ENCODE assay signal across 8 cellular contexts in the genomic region with DNA sequence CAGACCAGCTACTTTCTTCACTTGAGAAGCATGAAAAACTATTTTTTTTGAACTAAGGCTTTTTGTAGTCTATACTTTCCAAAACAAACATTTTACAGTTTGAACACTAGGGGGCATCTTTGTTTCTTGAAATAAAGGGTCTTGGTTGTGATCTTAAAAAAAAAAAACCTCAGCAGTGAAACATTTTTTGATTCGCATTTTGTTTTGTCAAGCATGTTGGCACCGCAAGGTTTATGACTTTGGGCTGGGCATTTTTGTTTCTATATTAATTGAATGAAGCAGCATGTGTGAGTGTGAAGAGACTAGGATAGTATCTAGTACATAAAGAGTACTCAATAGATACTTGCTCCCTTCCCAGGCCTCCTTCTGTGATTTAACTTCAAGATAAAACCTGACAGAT. TPM values are rescaled to one million over a fixed set of nuclear protein-coding genes. Genes with fewer than 3 reads are reported as not detected.
DNase-seq lines count a peak whose midpoint lies in the region; ATAC-seq and TF ChIP-seq lines count a peak whose summit lies in the region.

No MANE protein-coding gene starts in this region.

- H3K27me3 ChIP-seq in GM23338 (ENCODE audit: insufficient read depth) (no peaks in the 10 kb centered on the region), brain microvascular endothelial cell (replicated peaks) (no peaks in the 10 kb centered on the region), vagina (no peaks in the 10 kb centered on the region)

- peaks cover 3% of the 10 kb centered on the region for H3K27me3 Mint-ChIP-seq in GM23338 (ENCODE audit: insufficient read depth, low read depth, poor library complexity)

- H2AFZ ChIP-seq in GM23338: no peak overlapping the region

- TF ChIP-seq CTCF in GM23338 (conservative IDR thresholded peaks at IDR 0.05; ENCODE audit: low read depth in 2 of 2): peak; percentile 46 to 79; a peak in 3 of 4 replicates
- peak; percentile 37 for TF ChIP-seq CTCF in brain microvascular endothelial cell (IDR thresholded peaks at IDR 0.05; ENCODE audit: low read depth, low read length, missing control alignments)
- peak; percentile 22 to 64 (median 38) for TF ChIP-seq CTCF in vagina (IDR thresholded peaks at IDR 0.05)

- H3K4me1 ChIP-seq in GM23338 (ENCODE audit: insufficient read depth) (peaks cover 11% of the 10 kb centered on the region; the same call in 1 of the 2 replicates), vagina (peaks cover 26% of the 10 kb centered on the region)

- no peaks in the 10 kb centered on the region for H3K36me3 ChIP-seq in GM23338 (ENCODE audit: insufficient read depth)
- no peaks in the 10 kb centered on the region for H3K36me3 ChIP-seq in brain microvascular endothelial cell (replicated peaks)
- no peaks in the 10 kb centered on the region for H3K36me3 ChIP-seq in vagina

- no peaks in the 10 kb centered on the region for H3K9me3 Mint-ChIP-seq in GM23338

- H3K9me3 ChIP-seq in vagina: no peaks in the 10 kb centered on the region

- ATAC-seq in GM23338 (peak; percentile 54), left lobe of liver (peak; percentile 38), GM21529 (IDR thresholded peaks at IDR 0.05; ENCODE audit: unreplicated experiment) (no peak), GM21576 (IDR thresholded peaks at IDR 0.05; ENCODE audit: unreplicated experiment) (no peak)

- H3K4me2 ChIP-seq in GM23338: no peak overlapping the region

- in situ Hi-C loops in brain microvascular endothelial cell (cut with HindIII; ENCODE audit: low pct_ligation_motif_present, low sequenced_read_pairs): no loop called here

- no peaks in the 10 kb centered on the region for H3F3A ChIP-seq in GM23338 (replicated peaks; ENCODE audit: low read depth)

- no peaks in the 10 kb centered on the region for H4K20me1 ChIP-seq in GM23338 (replicated peaks; ENCODE audit: insufficient read depth)

- H3K36me3 Mint-ChIP-seq in GM23338 (ENCODE audit: low read depth): no peaks in the 10 kb centered on the region

- H3K4me3 ChIP-seq in GM23338 (no peak overlapping the region), brain microvascular endothelial cell (ENCODE audit: low read depth, low read length) (no peak overlapping the region), vagina (no peak overlapping the region)

- H3K27ac Mint-ChIP-seq in GM23338: no peak overlapping the region; the same call in 1 of the 2 replicates

- intact Hi-C loops in vagina (cut with DNase I): loop anchor here (5.0 to 10.0 kb wide), 2 partner anchors 547 to 739 kb away; a partner anchor contains a TSS

- TF ChIP-seq POLR2A in vagina (IDR thresholded peaks at IDR 0.05): no peak

- no peaks in the 10 kb centered on the region for H3K9me2 ChIP-seq in GM23338 (ENCODE audit: insufficient read depth)

- H3K4me3 Mint-ChIP-seq in GM23338: no peak overlapping the region

- peaks cover 13% of the 10 kb centered on the region for H3K4me1 Mint-ChIP-seq in GM23338

- no peaks in the 10 kb centered on the region for H3K79me2 ChIP-seq in GM23338 (replicated peaks; ENCODE audit: insufficient read depth)

- H3K27ac ChIP-seq in GM23338 (ENCODE audit: low read depth) (no peak overlapping the region), brain microvascular endothelial cell (no peak overlapping the region), vagina (peak overlapping the region; percentile 27)

- DNase-seq in CD1c-positive myeloid dendritic cell (ENCODE audit: extremely low spot score): peak; percentile 67
- peak; percentile 79 for DNase-seq in GM23338 (ENCODE audit: low spot score)
- DNase-seq in NCI-H526 treated with DMSO at 0.1 percent for 48 hours (lab: John Stamatoyannopoulos, UW): peak; percentile 3
- DNase-seq in brain microvascular endothelial cell: no peak
- DNase-seq in left lobe of liver (ENCODE audit: low spot score): no peak
- DNase-seq in vagina (ENCODE audit: extremely low spot score in 2 of 2): no peak

TF ChIP-seq in GM23338, 12 proteins besides CTCF, POLR2A, EP300 and RAD21 (continues in another document):
- TF ChIP-seq, protein P1, sequence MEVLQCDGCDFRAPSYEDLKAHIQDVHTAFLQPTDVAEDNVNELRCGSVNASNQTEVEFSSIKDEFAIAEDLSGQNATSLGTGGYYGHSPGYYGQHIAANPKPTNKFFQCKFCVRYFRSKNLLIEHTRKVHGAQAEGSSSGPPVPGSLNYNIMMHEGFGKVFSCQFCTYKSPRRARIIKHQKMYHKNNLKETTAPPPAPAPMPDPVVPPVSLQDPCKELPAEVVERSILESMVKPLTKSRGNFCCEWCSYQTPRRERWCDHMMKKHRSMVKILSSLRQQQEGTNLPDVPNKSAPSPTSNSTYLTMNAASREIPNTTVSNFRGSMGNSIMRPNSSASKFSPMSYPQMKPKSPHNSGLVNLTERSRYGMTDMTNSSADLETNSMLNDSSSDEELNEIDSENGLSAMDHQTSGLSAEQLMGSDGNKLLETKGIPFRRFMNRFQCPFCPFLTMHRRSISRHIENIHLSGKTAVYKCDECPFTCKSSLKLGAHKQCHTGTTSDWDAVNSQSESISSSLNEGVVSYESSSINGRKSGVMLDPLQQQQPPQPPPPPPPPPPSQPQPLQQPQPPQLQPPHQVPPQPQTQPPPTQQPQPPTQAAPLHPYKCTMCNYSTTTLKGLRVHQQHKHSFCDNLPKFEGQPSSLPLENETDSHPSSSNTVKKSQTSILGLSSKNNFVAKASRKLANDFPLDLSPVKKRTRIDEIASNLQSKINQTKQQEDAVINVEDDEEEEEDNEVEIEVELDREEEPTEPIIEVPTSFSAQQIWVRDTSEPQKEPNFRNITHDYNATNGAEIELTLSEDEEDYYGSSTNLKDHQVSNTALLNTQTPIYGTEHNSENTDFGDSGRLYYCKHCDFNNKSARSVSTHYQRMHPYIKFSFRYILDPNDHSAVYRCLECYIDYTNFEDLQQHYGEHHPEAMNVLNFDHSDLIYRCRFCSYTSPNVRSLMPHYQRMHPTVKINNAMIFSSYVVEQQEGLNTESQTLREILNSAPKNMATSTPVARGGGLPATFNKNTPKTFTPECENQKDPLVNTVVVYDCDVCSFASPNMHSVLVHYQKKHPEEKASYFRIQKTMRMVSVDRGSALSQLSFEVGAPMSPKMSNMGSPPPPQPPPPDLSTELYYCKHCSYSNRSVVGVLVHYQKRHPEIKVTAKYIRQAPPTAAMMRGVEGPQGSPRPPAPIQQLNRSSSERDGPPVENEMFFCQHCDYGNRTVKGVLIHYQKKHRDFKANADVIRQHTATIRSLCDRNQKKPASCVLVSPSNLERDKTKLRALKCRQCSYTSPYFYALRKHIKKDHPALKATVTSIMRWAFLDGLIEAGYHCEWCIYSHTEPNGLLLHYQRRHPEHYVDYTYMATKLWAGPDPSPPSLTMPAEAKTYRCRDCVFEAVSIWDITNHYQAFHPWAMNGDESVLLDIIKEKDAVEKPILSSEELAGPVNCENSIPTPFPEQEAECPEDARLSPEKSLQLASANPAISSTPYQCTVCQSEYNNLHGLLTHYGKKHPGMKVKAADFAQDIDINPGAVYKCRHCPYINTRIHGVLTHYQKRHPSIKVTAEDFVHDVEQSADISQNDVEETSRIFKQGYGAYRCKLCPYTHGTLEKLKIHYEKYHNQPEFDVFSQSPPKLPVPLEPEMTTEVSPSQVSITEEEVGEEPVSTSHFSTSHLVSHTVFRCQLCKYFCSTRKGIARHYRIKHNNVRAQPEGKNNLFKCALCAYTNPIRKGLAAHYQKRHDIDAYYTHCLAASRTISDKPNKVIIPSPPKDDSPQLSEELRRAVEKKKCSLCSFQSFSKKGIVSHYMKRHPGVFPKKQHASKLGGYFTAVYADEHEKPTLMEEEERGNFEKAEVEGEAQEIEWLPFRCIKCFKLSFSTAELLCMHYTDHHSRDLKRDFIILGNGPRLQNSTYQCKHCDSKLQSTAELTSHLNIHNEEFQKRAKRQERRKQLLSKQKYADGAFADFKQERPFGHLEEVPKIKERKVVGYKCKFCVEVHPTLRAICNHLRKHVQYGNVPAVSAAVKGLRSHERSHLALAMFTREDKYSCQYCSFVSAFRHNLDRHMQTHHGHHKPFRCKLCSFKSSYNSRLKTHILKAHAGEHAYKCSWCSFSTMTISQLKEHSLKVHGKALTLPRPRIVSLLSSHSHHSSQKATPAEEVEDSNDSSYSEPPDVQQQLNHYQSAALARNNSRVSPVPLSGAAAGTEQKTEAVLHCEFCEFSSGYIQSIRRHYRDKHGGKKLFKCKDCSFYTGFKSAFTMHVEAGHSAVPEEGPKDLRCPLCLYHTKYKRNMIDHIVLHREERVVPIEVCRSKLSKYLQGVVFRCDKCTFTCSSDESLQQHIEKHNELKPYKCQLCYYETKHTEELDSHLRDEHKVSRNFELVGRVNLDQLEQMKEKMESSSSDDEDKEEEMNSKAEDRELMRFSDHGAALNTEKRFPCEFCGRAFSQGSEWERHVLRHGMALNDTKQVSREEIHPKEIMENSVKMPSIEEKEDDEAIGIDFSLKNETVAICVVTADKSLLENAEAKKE (CRISPR knock-in tag; IDR thresholded peaks at IDR 0.05): no peak
- TF ChIP-seq NANOG (IDR thresholded peaks at IDR 0.05; ENCODE audit: borderline replicate concordance): no peak
- TF ChIP-seq ZNF114 (CRISPR knock-in tag; IDR thresholded peaks at IDR 0.05): no peak
- no peak for TF ChIP-seq POLR2AphosphoS5 (IDR thresholded peaks at IDR 0.05; ENCODE audit: low read depth)
- no peak for TF ChIP-seq ZNF331 (CRISPR knock-in tag; IDR thresholded peaks at IDR 0.05; ENCODE audit: low read depth)
- no peak for TF ChIP-seq STAT1 (IDR thresholded peaks at IDR 0.05; ENCODE audit: unreplicated experiment)

RNA-seq across cellular contexts. Expression of a gene that starts 31.6 kb away (rescaled TPM):
- 1.4 TPM in 1 of 2 replicates, not detected in the other for total RNA-seq in GM23338 (2014; rRNA removed; shearing (Covaris generic))
- 0.15 and 0.54 TPM in 2 replicates for polyA plus RNA-seq in GM23338 (2016; fragmentation: Nextera tagmentation; extraction: Ambion mirVana)
- 51.6 TPM for total RNA-seq in left lobe of liver
- not detected for total RNA-seq in vagina

Comparison
In these comparisons a context has a peak if more than half of its experiments do, and no peak if none do; other contexts are left out.
1. DNase-seq: peak in CD1c-positive myeloid dendritic cell (single experiment), GM23338 (single experiment) and NCI-H526 treated with DMSO at 0.1 percent for 48 hours (single experiment); none in brain microvascular endothelial cell (single experiment), left lobe of liver (single experiment) and vagina (0 of 2).
2. ATAC-seq: peak in GM23338 (single experiment) and left lobe of liver (single experiment); none in GM21529 (single experiment) and GM21576 (single experiment).
3. RNA of a gene that starts 31.6 kb away (total RNA-seq): 51.6 TPM in left lobe of liver (single experiment); 1.4 TPM in GM23338 and not detected in vagina (single experiment); every median in the first group is over 10 times any median in the second.
4. Peak in every context shown above with its lines, with median percentiles within 50 percentile points of each other: CTCF ChIP-seq.